ENCODE assay signal across 10 cellular contexts in genomic region chr6:134034951-134035822, GRCh38. TPM values are rescaled to one million over a fixed set of nuclear protein-coding genes. Genes with fewer than 3 reads are reported as not detected.
DNase-seq lines count a peak whose midpoint lies in the region; ATAC-seq and TF ChIP-seq lines count a peak whose summit lies in the region.
"Had no signal": no experiment of that assay in that cellular context is flagged by ENCODE, and none has a peak within 500 bp of the region (broad histone marks: within the 10 kb centered on the region; RNA-seq: fewer than 3 reads in every experiment).

No MANE protein-coding gene starts in this region.

- POLR2A ChIA-PET in activated CD8-positive, alpha-beta T cell treated with anti-CD3 and anti-CD28 coated beads, Interleukin-2, amount 10 ng/mL, durations not matched to agents 7 days and 5 days (lab: Charles Lee): no interaction called here
- POLR2A ChIA-PET in activated CD8-positive, alpha-beta T cell treated with anti-CD3 and anti-CD28 coated beads for 36 hours (lab: Charles Lee): no interaction called here
- POLR2A ChIA-PET in PC-3 (lab: Charles Lee; ENCODE audit: unreplicated experiment): no interaction called here
- POLR2A ChIA-PET in Caco-2 (lab: Charles Lee): no interaction called here

- no peak for TF ChIP-seq EP300 in transverse colon (IDR thresholded peaks at IDR 0.05; ENCODE audit: low read depth)

- BruUV-seq in PC-3 (replicated peaks; lab: Mats Ljungman, UMichigan) (TSS peak; percentile 71), Caco-2 (replicated peaks; lab: Mats Ljungman, UMichigan) (no TSS peak)

- peaks cover 32% of the 10 kb centered on the region for H3K4me1 ChIP-seq in PC-3 (ENCODE audit: insufficient read depth, low read length)
- H3K4me1 ChIP-seq in transverse colon: peaks cover 0 to 12% (median 7%) of the 10 kb centered on the region in 4 donors
- no peaks in the 10 kb centered on the region for H3K4me1 ChIP-seq in Caco-2
- H3K4me1 ChIP-seq: testis had no signal

- H3K27me3 ChIP-seq in PC-3 (ENCODE audit: low read length) (no peaks in the 10 kb centered on the region), transverse colon (no peaks in the 10 kb centered on the region), Caco-2 (replicated peaks; ENCODE audit: control insufficient read depth, insufficient read depth, low read length) (no peaks in the 10 kb centered on the region)
- H3K27me3 ChIP-seq: testis had no signal

- peak overlapping the region; percentile 83 for H3K4me2 ChIP-seq in PC-3 (ENCODE audit: low read length)

- no peaks in the 10 kb centered on the region for H3K36me3 Mint-ChIP-seq in activated CD8-positive, alpha-beta T cell treated with anti-CD3 and anti-CD28 coated beads, Interleukin-2, amount 10 ng/mL, durations not matched to agents 7 days and 5 days (ENCODE audit: low read depth)
- no peaks in the 10 kb centered on the region for H3K36me3 Mint-ChIP-seq in activated CD8-positive, alpha-beta T cell treated with anti-CD3 and anti-CD28 coated beads for 36 hours (ENCODE audit: low read depth)
- no peaks in the 10 kb centered on the region for H3K36me3 Mint-ChIP-seq in Caco-2 (ENCODE audit: insufficient read depth, unreplicated experiment)

- H3K9me3 ChIP-seq in PC-3 (ENCODE audit: low read length): no peaks in the 10 kb centered on the region
- H3K9me3 ChIP-seq in transverse colon: no peaks in the 10 kb centered on the region
- no peaks in the 10 kb centered on the region for H3K9me3 ChIP-seq in Caco-2
- H3K9me3 ChIP-seq: testis had no signal

- no peak for TF ChIP-seq POLR2A in transverse colon (IDR thresholded peaks at IDR 0.05)

- H3K9ac ChIP-seq in PC-3 (ENCODE audit: low read length): peak overlapping the region; percentile 90

- no peaks in the 10 kb centered on the region for H3K79me2 ChIP-seq in PC-3 (ENCODE audit: low read length)

- intact Hi-C loops in activated CD8-positive, alpha-beta T cell treated with anti-CD3 and anti-CD28 coated beads for 36 hours (cut with micrococcal nuclease): no loop called here
- intact Hi-C loops in PC-3 (cut with micrococcal nuclease) (no loop called here), transverse colon (cut with DNase I; ENCODE audit: low total_unique reads) (no loop called here), Caco-2 (cut with micrococcal nuclease; ENCODE audit: unreplicated experiment) (no loop called here)

- peaks cover 10% of the 10 kb centered on the region for H3K27me3 Mint-ChIP-seq in activated CD8-positive, alpha-beta T cell treated with anti-CD3 and anti-CD28 coated beads, Interleukin-2, amount 10 ng/mL, durations not matched to agents 7 days and 5 days (ENCODE audit: low read depth)
- H3K27me3 Mint-ChIP-seq in activated CD8-positive, alpha-beta T cell treated with anti-CD3 and anti-CD28 coated beads for 36 hours: no peaks in the 10 kb centered on the region
- H3K27me3 Mint-ChIP-seq in Caco-2 (ENCODE audit: insufficient read depth, unreplicated experiment): peaks cover 3% of the 10 kb centered on the region

- H3K4me3 ChIP-seq in PC-3 (ENCODE audit: low read length): peak overlapping the region; percentile 49
- no peak overlapping the region for H3K4me3 ChIP-seq in transverse colon
- no peak overlapping the region for H3K4me3 ChIP-seq in Caco-2 (ENCODE audit: low read depth, low read length)
- H3K4me3 ChIP-seq: testis had no signal

- no peaks in the 10 kb centered on the region for H4K20me1 ChIP-seq in PC-3 (ENCODE audit: low read length)

- no peak overlapping the region for H2AFZ ChIP-seq in PC-3 (ENCODE audit: low read length)

- H3K27ac Mint-ChIP-seq in activated CD8-positive, alpha-beta T cell treated with anti-CD3 and anti-CD28 coated beads, Interleukin-2, amount 10 ng/mL, durations not matched to agents 7 days and 5 days: peak overlapping the region; percentile 35
- H3K27ac Mint-ChIP-seq in activated CD8-positive, alpha-beta T cell treated with anti-CD3 and anti-CD28 coated beads for 36 hours: no peak overlapping the region
- no peak overlapping the region for H3K27ac Mint-ChIP-seq in Caco-2 (ENCODE audit: unreplicated experiment)

- DNase-seq in activated CD8-positive, alpha-beta T cell treated with anti-CD3 and anti-CD28 coated beads, Interleukin-2, amount 10 ng/mL, durations not matched to agents 7 days and 5 days: no peak
- no peak for DNase-seq in activated CD8-positive, alpha-beta T cell treated with anti-CD3 and anti-CD28 coated beads for 36 hours
- DNase-seq in PC-3: peak; percentile 68
- DNase-seq in fibroblast of peridontal ligament (ENCODE audit: extremely low read depth): peak; percentile 30
- no peak for DNase-seq in transverse colon
- DNase-seq in dermis blood vessel endothelial cell: no peak
- no peak for DNase-seq in Caco-2
- DNase-seq in NCI-H128 (lab: John Stamatoyannopoulos, UW; ENCODE audit: unreplicated experiment): no peak
- DNase-seq: ACHN, testis had no signal

- ATAC-seq in activated CD8-positive, alpha-beta T cell treated with anti-CD3 and anti-CD28 coated beads, Interleukin-2, amount 10 ng/mL, durations not matched to agents 7 days and 5 days: no peak
- no peak for ATAC-seq in activated CD8-positive, alpha-beta T cell treated with anti-CD3 and anti-CD28 coated beads for 36 hours
- peak; percentile 69 for ATAC-seq in PC-3

- H3K4me3 Mint-ChIP-seq in activated CD8-positive, alpha-beta T cell treated with anti-CD3 and anti-CD28 coated beads, Interleukin-2, amount 10 ng/mL, durations not matched to agents 7 days and 5 days: no peak overlapping the region
- H3K4me3 Mint-ChIP-seq in activated CD8-positive, alpha-beta T cell treated with anti-CD3 and anti-CD28 coated beads for 36 hours: no peak overlapping the region
- H3K4me3 Mint-ChIP-seq in Caco-2 (ENCODE audit: unreplicated experiment): no peak overlapping the region

- peak overlapping the region; percentile 99 for H3K27ac ChIP-seq in PC-3 (ENCODE audit: low read length)
- peak overlapping the region; percentile 5 to 56 (median 18) for H3K27ac ChIP-seq in transverse colon
- H3K27ac ChIP-seq: testis had no signal

- in situ Hi-C loops in transverse colon (cut with MboI; ENCODE audit: low pct_ligation_motif_present in 1 of 4, low pct_unique_long_range_greater_than_20kb in 1 of 4, low sequenced_read_pairs in 3 of 4): no loop called here

- no peak for TF ChIP-seq CTCF in activated CD8-positive, alpha-beta T cell treated with anti-CD3 and anti-CD28 coated beads for 36 hours (IDR thresholded peaks at IDR 0.05)
- TF ChIP-seq CTCF in PC-3 (conservative IDR thresholded peaks at IDR 0.05; ENCODE audit: low read depth, low read length) (no peak), transverse colon (IDR thresholded peaks at IDR 0.05) (no peak), Caco-2 (IDR thresholded peaks at IDR 0.05; ENCODE audit: insufficient read depth in 1 of 2, low read depth in 1 of 2, low read length in 1 of 2, severe bottlenecking in 1 of 2, unreplicated experiment in 1 of 2) (no peak)

- H3K36me3 ChIP-seq in PC-3 (ENCODE audit: low read depth, low read length) (no peaks in the 10 kb centered on the region), transverse colon (no peaks in the 10 kb centered on the region), Caco-2 (ENCODE audit: control insufficient read depth, insufficient read depth, low read length) (no peaks in the 10 kb centered on the region)

- no peaks in the 10 kb centered on the region for H3K9me3 Mint-ChIP-seq in activated CD8-positive, alpha-beta T cell treated with anti-CD3 and anti-CD28 coated beads, Interleukin-2, amount 10 ng/mL, durations not matched to agents 7 days and 5 days (ENCODE audit: insufficient read depth)
- no peaks in the 10 kb centered on the region for H3K9me3 Mint-ChIP-seq in activated CD8-positive, alpha-beta T cell treated with anti-CD3 and anti-CD28 coated beads for 36 hours
- no peaks in the 10 kb centered on the region for H3K9me3 Mint-ChIP-seq in Caco-2 (ENCODE audit: unreplicated experiment)

- no peaks in the 10 kb centered on the region for H3K9me2 ChIP-seq in PC-3 (replicated peaks; ENCODE audit: low read length)

- H3F3A ChIP-seq in PC-3 (ENCODE audit: low read length, unreplicated experiment): no peaks in the 10 kb centered on the region

- WGBS in transverse colon (ENCODE audit: low coverage in 1 of 2), 2 donors: 47 to 51% methylated on average over 4 to 7 of the region's 7 CpGs

- peaks cover 30% of the 10 kb centered on the region for H3K4me1 Mint-ChIP-seq in activated CD8-positive, alpha-beta T cell treated with anti-CD3 and anti-CD28 coated beads, Interleukin-2, amount 10 ng/mL, durations not matched to agents 7 days and 5 days (ENCODE audit: low read depth)
- peaks cover 4% of the 10 kb centered on the region for H3K4me1 Mint-ChIP-seq in activated CD8-positive, alpha-beta T cell treated with anti-CD3 and anti-CD28 coated beads for 36 hours (ENCODE audit: low read depth)
- H3K4me1 Mint-ChIP-seq in Caco-2 (ENCODE audit: low read depth, unreplicated experiment): no peaks in the 10 kb centered on the region

- CTCF ChIA-PET in activated CD8-positive, alpha-beta T cell treated with anti-CD3 and anti-CD28 coated beads, Interleukin-2, amount 10 ng/mL, durations not matched to agents 7 days and 5 days (lab: Charles Lee): interaction anchor here (1.2 to 1.9 kb wide), 2 partner anchors 28 to 29 kb away, joined by 4 to 5 read pairs; no protein-coding TSS in a partner anchor
- CTCF ChIA-PET in activated CD8-positive, alpha-beta T cell treated with anti-CD3 and anti-CD28 coated beads for 36 hours (lab: Charles Lee): interaction anchor here (0.9 to 1.1 kb wide), 3 partner anchors 15 to 62 kb away, joined by 3 to 4 read pairs (median 3); no protein-coding TSS in a partner anchor
- CTCF ChIA-PET in PC-3 (lab: Charles Lee): interaction anchor here (0.6 kb wide), 1 partner anchor 22 kb away, joined by 3 read pairs; no protein-coding TSS in a partner anchor
- CTCF ChIA-PET in Caco-2 (lab: Charles Lee): no interaction called here

RNA-seq across cellular contexts. Expression of gene SLC2A12, which starts 17.2 kb away (rescaled TPM):
- under 1 TPM; 0.08 TPM for total RNA-seq in activated CD8-positive, alpha-beta T cell treated with anti-CD3 and anti-CD28 coated beads, Interleukin-2, amount 10 ng/mL, durations not matched to agents 7 days and 5 days
- total RNA-seq in activated CD8-positive, alpha-beta T cell treated with anti-CD3 and anti-CD28 coated beads for 36 hours: under 1 TPM; 0.18 to 0.20 TPM
- total RNA-seq in PC-3 (2014; rRNA removed): 0.81 and 1.3 TPM in 2 replicates
- 1 to 10 TPM in 2 of 4 donors, under 1 TPM in 2; 0.20 to 1.4 (median 0.99) TPM for total RNA-seq in transverse colon
- 34.9 and 43.1 TPM in 2 replicates for total RNA-seq in dermis blood vessel endothelial cell
- 0.14 TPM in 1 of 2 replicates, not detected in the other for total RNA-seq in Caco-2 (2022)

Comparison
In these comparisons a context has a peak if more than half of its experiments do, and no peak if none do; other contexts are left out.
1. DNase-seq: peak in PC-3 (single experiment) and fibroblast of peridontal ligament (single experiment); none in activated CD8-positive, alpha-beta T cell treated with anti-CD3 and anti-CD28 coated beads, Interleukin-2, amount 10 ng/mL, durations not matched to agents 7 days and 5 days (single experiment), activated CD8-positive, alpha-beta T cell treated with anti-CD3 and anti-CD28 coated beads for 36 hours (single experiment), transverse colon (single experiment), dermis blood vessel endothelial cell (single experiment), Caco-2 (0 of 2) and NCI-H128 (single experiment).
2. RNA of gene SLC2A12, which starts 17.2 kb away (total RNA-seq): 34.9 to 43.1 TPM in dermis blood vessel endothelial cell; 0.81 to 1.3 TPM in PC-3, 0.20 to 1.4 TPM in transverse colon, 0.18 to 0.20 TPM in activated CD8-positive, alpha-beta T cell treated with anti-CD3 and anti-CD28 coated beads for 36 hours, 0.08 TPM in activated CD8-positive, alpha-beta T cell treated with anti-CD3 and anti-CD28 coated beads, Interleukin-2, amount 10 ng/mL, durations not matched to agents 7 days and 5 days and 0.14 TPM in Caco-2; every median in the first group is over 10 times any median in the second.